In genomic region chr4:26729027-26729426, GRCh38 we compare ENCODE assay signal across 22 cellular contexts.
"Had no signal": no experiment of that assay in that cellular context is flagged by ENCODE, and none has a peak within 500 bp of the region (broad histone marks: within the 10 kb centered on the region; RNA-seq: fewer than 3 reads in every experiment).

No MANE protein-coding gene starts in this region.

- H3K27ac Mint-ChIP-seq: activated naive CD8-positive, alpha-beta T cell had no signal

- ATAC-seq: foreskin keratinocyte; heart right ventricle; left lung; lower lobe of right lung; natural killer cell treated with Interleukin-12 subunit alpha and Interleukin-12 subunit beta and Interleukin-15 and Interleukin-18, amount 100 ng/mL, for 72 hours had no signal

- H3K4me1 ChIP-seq: esophagus muscularis mucosa, foreskin keratinocyte, lower lobe of right lung, right atrium auricular region, tibial nerve had no signal

- DNase-seq: activated CD4-positive, alpha-beta T cell treated with anti-CD3 and anti-CD28 coated beads for 4 hours; activated CD4-positive, alpha-beta T cell treated with anti-CD3 and anti-CD28 coated beads, Interleukin-2, amount 50 U/mL, for 48 hours; activated CD8-positive, alpha-beta memory T cell treated with anti-CD3 and anti-CD28 coated beads for 24 hours; activated effector memory CD4-positive, alpha-beta T cell treated with Interleukin-2 at 50 U/mL for 16 hours; activated naive CD4-positive, alpha-beta T cell treated with Interleukin-2 at 50 U/mL for 16 hours; anterior cingulate cortex; dermis blood vessel endothelial cell; effector CD4-positive, alpha-beta T cell; foreskin keratinocyte; heart right ventricle; kidney glomerular epithelial cell; left lung; lower lobe of right lung; mesenchymal stem cell; stimulated activated CD4-positive, alpha-beta T cell treated with anti-CD3 and anti-CD28 coated beads, Interleukin-2, amount 100 ng/mL, for 48 hours; stimulated activated naive CD4-positive, alpha-beta T cell treated with Interleukin-2 at 50 U/mL for 16 hours had no signal

- H3K9me3 Mint-ChIP-seq: central memory CD8-positive, alpha-beta T cell; natural killer cell treated with Interleukin-12 subunit alpha and Interleukin-12 subunit beta and Interleukin-15 and Interleukin-18, amount 100 ng/mL, for 72 hours had no signal

- H3K27ac ChIP-seq: esophagus muscularis mucosa, foreskin keratinocyte, heart right ventricle, left lung, lower lobe of right lung, right atrium auricular region, tibial nerve had no signal

- H3K4me3 ChIP-seq: esophagus muscularis mucosa, heart right ventricle, left lung, lower lobe of right lung, right atrium auricular region, tibial nerve had no signal

- H3K4me3 Mint-ChIP-seq: activated naive CD8-positive, alpha-beta T cell; central memory CD8-positive, alpha-beta T cell; natural killer cell treated with Interleukin-12 subunit alpha and Interleukin-12 subunit beta and Interleukin-15 and Interleukin-18, amount 100 ng/mL, for 72 hours had no signal

- H3K9me3 ChIP-seq: esophagus muscularis mucosa, heart right ventricle, left lung, lower lobe of right lung, right atrium auricular region, tibial nerve had no signal

- H3K36me3 Mint-ChIP-seq: natural killer cell treated with Interleukin-12 subunit alpha and Interleukin-12 subunit beta and Interleukin-15 and Interleukin-18, amount 100 ng/mL, for 72 hours had no signal

- H3K27me3 ChIP-seq: esophagus muscularis mucosa, foreskin keratinocyte, heart right ventricle, left lung, right atrium auricular region, tibial nerve had no signal

- H3K27me3 Mint-ChIP-seq: activated naive CD8-positive, alpha-beta T cell; central memory CD8-positive, alpha-beta T cell; natural killer cell treated with Interleukin-12 subunit alpha and Interleukin-12 subunit beta and Interleukin-15 and Interleukin-18, amount 100 ng/mL, for 72 hours had no signal

- H3K36me3 ChIP-seq: lower lobe of right lung, right atrium auricular region had no signal
